8 cellular contexts compared by ENCODE assay signal in genomic region chr14:104768437-104769323, GRCh38. TPM values are rescaled to one million over a fixed set of nuclear protein-coding genes. Genes with fewer than 3 reads are reported as not detected.
DNase-seq lines count a peak whose midpoint lies in the region; ATAC-seq and TF ChIP-seq lines count a peak whose summit lies in the region.

No MANE protein-coding gene starts in this region.

- H3K4me1 ChIP-seq in CD4-positive, alpha-beta memory T cell (ENCODE audit: insufficient read depth, low read length) = peaks cover 3% of the 10 kb centered on the region
- H3K4me1 ChIP-seq in SJSA1 (replicated peaks) (peaks cover 7% of the 10 kb centered on the region), thyroid gland (peaks cover 11 to 17% of the 10 kb centered on the region in 2 donors)

- intact Hi-C loops in CD4-positive, alpha-beta memory T cell (cut with micrococcal nuclease) = loop anchor here (1.0 to 2.0 kb wide), 3 partner anchors 32 to 102 kb away; partner anchors contain the start of gene ZBTB42
- intact Hi-C loops in thyroid gland (cut with DNase I) = loop anchor here (2.0 kb wide), 1 partner anchor 56 kb away; no protein-coding TSS in a partner anchor

- peak overlapping the region in 4 of 7 donors; percentile 11 to 77 (median 56) for H3K27ac Mint-ChIP-seq in CD4-positive, alpha-beta memory T cell

- TF ChIP-seq POLR2A in thyroid gland (IDR thresholded peaks at IDR 0.05) = peak in 1 of 2 donors; percentile 3

- POLR2A ChIA-PET in CD4-positive, alpha-beta memory T cell (lab: Charles Lee; ENCODE audit: partially characterized antibody) = interaction anchor here (0.7 to 1.7 kb wide), 7 partner anchors 9 to 58 kb away, joined by 3 to 30 read pairs (median 5); partner anchors contain the start of genes SIVA1 and ZBTB42

- no peaks in the 10 kb centered on the region for H3K27me3 Mint-ChIP-seq in CD4-positive, alpha-beta memory T cell

- no peaks in the 10 kb centered on the region for H3K9me3 Mint-ChIP-seq in CD4-positive, alpha-beta memory T cell

- peaks cover 14 to 19% of the 10 kb centered on the region in 2 donors for H3K36me3 Mint-ChIP-seq in CD4-positive, alpha-beta memory T cell

- H3K27ac ChIP-seq in CD4-positive, alpha-beta memory T cell (ENCODE audit: low read depth, low read length) = no peak overlapping the region
- no peak overlapping the region for H3K27ac ChIP-seq in SJSA1
- H3K27ac ChIP-seq in thyroid gland = peak overlapping the region; percentile 46 to 62 (median 54)

- DNase-seq in CD4-positive, alpha-beta memory T cell = peak; percentile 83 to 89 (median 86)
- DNase-seq in SJSA1 (ENCODE audit: low read depth in 1 of 2, low spot score in 2 of 2) = peak; percentile 60 to 84
- DNase-seq in activated gamma-delta T cell (lab: John Stamatoyannopoulos, UW) = peak; percentile 73
- peak; percentile 84 for DNase-seq in germinal center (ENCODE audit: low spot score)
- peak; percentile 97 for DNase-seq in omental fat pad (ENCODE audit: low spot score)
- peak; percentile 90 to 91 for DNase-seq in thyroid gland

- TF ChIP-seq CTCF in LNCAP (IDR thresholded peaks at IDR 0.05) (peak; percentile 86), omental fat pad (IDR thresholded peaks at IDR 0.05) (peak in 2 of 3 donors; percentile 47 to 68), thyroid gland (IDR thresholded peaks at IDR 0.05) (peak; percentile 71 to 94 (median 90))

- H3K27me3 ChIP-seq in CD4-positive, alpha-beta memory T cell (ENCODE audit: insufficient read depth, low read length) = no peaks in the 10 kb centered on the region
- H3K27me3 ChIP-seq in SJSA1 (replicated peaks) (no peaks in the 10 kb centered on the region), thyroid gland (no peaks in the 10 kb centered on the region)

- 30 to 63% methylated on average over 6 to 12 of the region's 25 CpGs for WGBS in thyroid gland, 2 donors

- CTCF ChIA-PET in CD4-positive, alpha-beta memory T cell (lab: Charles Lee; ENCODE audit: partially characterized antibody) = interaction anchor here (1.0 to 10.5 kb wide), 18 partner anchors 9 to 105 kb away, joined by 3 to 144 read pairs (median 4); partner anchors contain the start of gene SIVA1

- no peaks in the 10 kb centered on the region for H3K9me3 ChIP-seq in CD4-positive, alpha-beta memory T cell (ENCODE audit: control insufficient read depth in 1 of 2, low read length in 2 of 2)
- H3K9me3 ChIP-seq in SJSA1 (replicated peaks) = peaks cover 4% of the 10 kb centered on the region
- H3K9me3 ChIP-seq in thyroid gland = no peaks in the 10 kb centered on the region

- no peak overlapping the region for H3K4me3 Mint-ChIP-seq in CD4-positive, alpha-beta memory T cell

- peaks cover 0 to 4% (median under 1%) of the 10 kb centered on the region in 4 donors for H3K4me1 Mint-ChIP-seq in CD4-positive, alpha-beta memory T cell

- ATAC-seq in GM21367 (IDR thresholded peaks at IDR 0.05; ENCODE audit: unreplicated experiment) = peak; percentile 59
- peak; percentile 75 for ATAC-seq in omental fat pad (ENCODE audit: low FRiP score)

- H3K4me3 ChIP-seq in CD4-positive, alpha-beta memory T cell (ENCODE audit: low read length in 2 of 2) = no peak overlapping the region
- H3K4me3 ChIP-seq in SJSA1 (no peak overlapping the region), thyroid gland (replicated peaks in 1 of 3) (no peak overlapping the region)

- peaks cover 13% of the 10 kb centered on the region for H3K36me3 ChIP-seq in CD4-positive, alpha-beta memory T cell (ENCODE audit: insufficient read depth, low read length)
- H3K36me3 ChIP-seq in SJSA1 = peaks cover 48% of the 10 kb centered on the region
- peaks cover 22% of the 10 kb centered on the region in 2 donors for H3K36me3 ChIP-seq in thyroid gland

RNA-seq across cellular contexts. Expression of gene SIVA1, which starts 15.7 kb away (rescaled TPM):
- 10 to 100 TPM; 69.3 to 80.2 TPM for total RNA-seq in CD4-positive, alpha-beta memory T cell
- 100 to 1,000 TPM; 208 to 266 TPM for polyA plus RNA-seq in CD4-positive, alpha-beta memory T cell
- 444 and 466 TPM in 2 replicates for total RNA-seq in SJSA1 (2014; rRNA removed; shearing (Covaris generic))
- 100 to 1,000 TPM; 141 to 262 (median 167) TPM for total RNA-seq in omental fat pad
- total RNA-seq in thyroid gland = 100 to 1,000 TPM; 137 to 388 (median 239) TPM

RNA-seq across cellular contexts. Expression of gene AKT1, which starts 26.9 kb away (rescaled TPM):
- 10 to 100 TPM; 88.7 to 90.5 TPM for total RNA-seq in CD4-positive, alpha-beta memory T cell
- 10 to 100 TPM in 1 of 2 donors, 1 to 10 TPM in 1; 5.3 to 23.5 TPM for polyA plus RNA-seq in CD4-positive, alpha-beta memory T cell
- 176 and 213 TPM in 2 replicates for total RNA-seq in SJSA1 (2014; rRNA removed; shearing (Covaris generic))
- total RNA-seq in omental fat pad (100 to 1,000 TPM; 104 to 121 (median 107) TPM), thyroid gland (100 to 1,000 TPM in 3 of 4 donors, 10 to 100 TPM in 1; 99.8 to 179 (median 152) TPM)

RNA-seq across cellular contexts. Expression of gene ZBTB42, which starts 32.2 kb away (rescaled TPM):
- 10 to 100 TPM; 11.6 to 12.3 TPM for total RNA-seq in CD4-positive, alpha-beta memory T cell
- polyA plus RNA-seq in CD4-positive, alpha-beta memory T cell = 1 to 10 TPM; 2.0 to 2.1 TPM
- total RNA-seq in SJSA1 (2014; rRNA removed; shearing (Covaris generic)) = 1.4 and 6.7 TPM in 2 replicates
- total RNA-seq in omental fat pad (1 to 10 TPM; 3.0 to 8.0 (median 6.3) TPM), thyroid gland (10 to 100 TPM; 12.9 to 29.4 (median 16.8) TPM)

RNA-seq across cellular contexts. Expression of gene ADSS1, which starts 44.7 kb away (rescaled TPM):
- total RNA-seq in CD4-positive, alpha-beta memory T cell = 1 to 10 TPM; 1.5 TPM
- 1 to 10 TPM in 1 of 2 donors, under 1 TPM in 1; 0.16 to 1.8 TPM for polyA plus RNA-seq in CD4-positive, alpha-beta memory T cell
- 0.06 and 0.34 TPM in 2 replicates for total RNA-seq in SJSA1 (2014; rRNA removed; shearing (Covaris generic))
- total RNA-seq in omental fat pad (10 to 100 TPM in 1 of 4 donors, 1 to 10 TPM in 3; 3.7 to 26.0 (median 5.6) TPM), thyroid gland (10 to 100 TPM; 13.6 to 26.2 (median 18.9) TPM)

Comparison
In these comparisons a context has a peak if more than half of its experiments do, and no peak if none do; other contexts are left out.
1. H3K27ac ChIP-seq: peak in thyroid gland (3 of 3); none in CD4-positive, alpha-beta memory T cell (single experiment) and SJSA1 (single experiment).
2. Peak in every context shown above with its lines, with median percentiles within 50 percentile points of each other: DNase-seq and CTCF ChIP-seq.